In the genomic region with DNA sequence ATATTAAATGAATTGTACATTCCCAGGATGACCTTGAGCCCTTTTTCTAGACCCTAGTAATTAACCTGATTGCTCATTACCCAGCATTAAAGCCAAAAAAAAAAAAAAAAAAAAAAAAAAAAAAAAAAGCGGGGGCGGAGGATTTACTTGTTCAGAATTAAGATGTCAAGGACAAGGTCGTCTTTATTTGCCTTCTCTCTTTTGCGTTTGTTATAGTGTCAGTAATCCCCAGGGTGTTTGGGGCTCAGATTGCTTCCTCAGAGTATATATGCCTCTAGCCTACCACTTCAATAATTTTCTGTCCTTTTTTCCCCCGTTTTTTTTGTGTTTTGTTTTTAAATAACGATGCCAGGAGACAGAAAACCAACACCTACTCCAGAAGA, we compare ENCODE assay signal across 8 cellular contexts.
DNase-seq lines count a peak whose midpoint lies in the region; ATAC-seq and TF ChIP-seq lines count a peak whose summit lies in the region.

No MANE protein-coding gene starts in this region.

- peak overlapping the region; percentile 56 for H3K9ac ChIP-seq in BLaER1

- H3K36me3 ChIP-seq in BLaER1, result peaks cover 17% of the 10 kb centered on the region

- peaks cover 43% of the 10 kb centered on the region for H3K4me1 Mint-ChIP-seq in activated CD8-positive, alpha-beta T cell treated with anti-CD3 and anti-CD28 coated beads for 36 hours (ENCODE audit: low read depth)
- H3K4me1 Mint-ChIP-seq in osteocyte (ENCODE audit: unreplicated experiment), result peaks cover 38% of the 10 kb centered on the region
- peaks cover 5% of the 10 kb centered on the region for H3K4me1 Mint-ChIP-seq in Calu3 (ENCODE audit: low read depth, unreplicated experiment)

- H3K9me3 ChIP-seq in BLaER1, result no peaks in the 10 kb centered on the region

- POLR2A ChIA-PET in activated CD8-positive, alpha-beta T cell treated with anti-CD3 and anti-CD28 coated beads for 36 hours (lab: Charles Lee), result interaction anchor here (1.1 to 1.2 kb wide), 2 partner anchors 67 to 137 kb away, joined by 4 to 5 read pairs; no protein-coding TSS in a partner anchor

- CTCF ChIA-PET in activated CD8-positive, alpha-beta T cell treated with anti-CD3 and anti-CD28 coated beads for 36 hours (lab: Charles Lee), result interaction anchor here (1.0 kb wide), 1 partner anchor 24 kb away, joined by 3 read pairs; no protein-coding TSS in a partner anchor
- CTCF ChIA-PET in Calu3 (lab: Charles Lee), result no interaction called here

- peak; percentile 45 for ATAC-seq in GM18907 (IDR thresholded peaks at IDR 0.05; ENCODE audit: unreplicated experiment)
- peak; percentile 40 for ATAC-seq in HG03108 (IDR thresholded peaks at IDR 0.05; ENCODE audit: unreplicated experiment)
- ATAC-seq in activated CD8-positive, alpha-beta T cell treated with anti-CD3 and anti-CD28 coated beads for 36 hours, result peak; percentile 22

- DNase-seq in activated CD8-positive, alpha-beta T cell treated with anti-CD3 and anti-CD28 coated beads for 36 hours, result no peak
- DNase-seq in osteocyte (ENCODE audit: extremely low spot score, unreplicated experiment) (no peak), GM19238 (ENCODE audit: insufficient read length, low spot score) (no peak), T1000 (lab: John Stamatoyannopoulos, UW) (no peak), Calu3 (no peak)

- H3K4me1 ChIP-seq in BLaER1, result peaks cover 94% of the 10 kb centered on the region

- H3K36me3 Mint-ChIP-seq in activated CD8-positive, alpha-beta T cell treated with anti-CD3 and anti-CD28 coated beads for 36 hours (ENCODE audit: low read depth), result peaks cover 3% of the 10 kb centered on the region
- H3K36me3 Mint-ChIP-seq in osteocyte (ENCODE audit: unreplicated experiment) (peaks cover 3% of the 10 kb centered on the region), Calu3 (ENCODE audit: insufficient read depth, unreplicated experiment) (peaks cover 5% of the 10 kb centered on the region)

- intact Hi-C loops in activated CD8-positive, alpha-beta T cell treated with anti-CD3 and anti-CD28 coated beads for 36 hours (cut with micrococcal nuclease), result no loop called here
- intact Hi-C loops in Calu3 (cut with micrococcal nuclease; ENCODE audit: unreplicated experiment), result no loop called here

- peak overlapping the region; percentile 52 for H3K27ac ChIP-seq in BLaER1

- H3K4me3 Mint-ChIP-seq in activated CD8-positive, alpha-beta T cell treated with anti-CD3 and anti-CD28 coated beads for 36 hours, result peak overlapping the region; percentile 77
- H3K4me3 Mint-ChIP-seq in osteocyte (ENCODE audit: unreplicated experiment) (peak overlapping the region; percentile 46), Calu3 (ENCODE audit: low read depth, unreplicated experiment) (no peak overlapping the region)

- BruUV-seq in Calu3 (replicated peaks; lab: Mats Ljungman, UMichigan), result no TSS peak

- peaks cover 100% of the 10 kb centered on the region for H4K20me1 ChIP-seq in BLaER1

- H3K27me3 Mint-ChIP-seq in activated CD8-positive, alpha-beta T cell treated with anti-CD3 and anti-CD28 coated beads for 36 hours, result no peaks in the 10 kb centered on the region
- H3K27me3 Mint-ChIP-seq in osteocyte (ENCODE audit: unreplicated experiment) (no peaks in the 10 kb centered on the region), Calu3 (ENCODE audit: unreplicated experiment) (no peaks in the 10 kb centered on the region)

- peak overlapping the region; percentile 73 for H3K4me2 ChIP-seq in BLaER1

- H3K9me3 Mint-ChIP-seq in activated CD8-positive, alpha-beta T cell treated with anti-CD3 and anti-CD28 coated beads for 36 hours, result no peaks in the 10 kb centered on the region
- no peaks in the 10 kb centered on the region for H3K9me3 Mint-ChIP-seq in osteocyte (ENCODE audit: unreplicated experiment)
- H3K9me3 Mint-ChIP-seq in Calu3 (ENCODE audit: low read depth, unreplicated experiment), result no peaks in the 10 kb centered on the region

- H3K4me3 ChIP-seq in BLaER1, result peak overlapping the region; percentile 50

- no peaks in the 10 kb centered on the region for H3K27me3 ChIP-seq in BLaER1

- peak overlapping the region; percentile 91 for H3K27ac Mint-ChIP-seq in activated CD8-positive, alpha-beta T cell treated with anti-CD3 and anti-CD28 coated beads for 36 hours
- H3K27ac Mint-ChIP-seq in osteocyte (ENCODE audit: unreplicated experiment), result peak overlapping the region; percentile 79
- no peak overlapping the region for H3K27ac Mint-ChIP-seq in Calu3 (ENCODE audit: unreplicated experiment)

- TF ChIP-seq CTCF in activated CD8-positive, alpha-beta T cell treated with anti-CD3 and anti-CD28 coated beads for 36 hours (IDR thresholded peaks at IDR 0.05), result no peak
- TF ChIP-seq CTCF in osteocyte (IDR thresholded peaks at IDR 0.05) (no peak), Calu3 (IDR thresholded peaks at IDR 0.05; ENCODE audit: unreplicated experiment) (no peak)
